In genomic region chr1:43327549-43328292, GRCh38 we compare ENCODE assay signal across 21 cellular contexts. TPM values are rescaled to one million over a fixed set of nuclear protein-coding genes. Genes with fewer than 3 reads are reported as not detected.
A peak's percentile ranks its signal among the peaks of the same experiment; 100 is the strongest.
DNase-seq lines count a peak whose midpoint lies in the region; ATAC-seq, FAIRE-seq and TF ChIP-seq lines count a peak whose summit lies in the region.
"Had no signal": no experiment of that assay in that cellular context is flagged by ENCODE, and none has a peak within 500 bp of the region (broad histone marks: within the 10 kb centered on the region; RNA-seq: fewer than 3 reads in every experiment).

No MANE protein-coding gene starts in this region.

- peaks cover 10 to 28% (median 14%) of the 10 kb centered on the region in 3 donors for H3K9me3 Mint-ChIP-seq in T-cell

- peak overlapping the region; percentile 63 to 77 for H3K27ac Mint-ChIP-seq in T-cell

- peaks cover 15 to 34% (median 20%) of the 10 kb centered on the region in 3 donors for H3K4me1 Mint-ChIP-seq in T-cell

- no peaks in the 10 kb centered on the region for H3K4me1 ChIP-seq in A549
- peaks cover 0 to 8% (median 3%) of the 10 kb centered on the region in 3 donors for H3K4me1 ChIP-seq in gastroesophageal sphincter
- H3K4me1 ChIP-seq in lower lobe of right lung: peaks cover 13% of the 10 kb centered on the region
- H3K4me1 ChIP-seq: HAP-1 had no signal

- intact Hi-C loops in lower lobe of right lung (cut with DNase I): no loop called here

- no peaks in the 10 kb centered on the region for H3K27me3 Mint-ChIP-seq in T-cell

- no peak for TF ChIP-seq CTCF in A549 (IDR thresholded peaks at IDR 0.05)
- no peak for TF ChIP-seq CTCF in gastroesophageal sphincter (IDR thresholded peaks at IDR 0.05)
- TF ChIP-seq CTCF in lower lobe of right lung (IDR thresholded peaks at IDR 0.05): no peak

- ATAC-seq in A549 (no peak), T-cell (replicated peaks in 1 of 4) (no peak), GM21423 (IDR thresholded peaks at IDR 0.05; ENCODE audit: unreplicated experiment) (no peak), gastroesophageal sphincter (no peak), lower lobe of right lung (no peak)
- ATAC-seq: Panc1 had no signal

- no peak for DNase-seq in A549 (ENCODE audit: low read depth in 1 of 2, low spot score in 1 of 2)
- peak; percentile 31 for DNase-seq in ELR (ENCODE audit: low read depth)
- DNase-seq in T-cell: no peak
- peak; percentile 84 for DNase-seq in fibroblast of gingiva (ENCODE audit: low read depth)
- DNase-seq in NCI-H2227 treated with DMSO at 0.1 percent for 48 hours (lab: John Stamatoyannopoulos, UW): no peak
- no peak for DNase-seq in lower lobe of right lung
- DNase-seq: 8988T, DMS79 treated with DMSO at 0.1 percent for 48 hours, MM.1S, NCI-H1417, NCI-H2029, NCI-H2171 treated with DMSO at 0.1 percent for 48 hours, NCI-H510A, SHP77 had no signal

- H3K9me3 ChIP-seq in A549 (peaks cover 16% of the 10 kb centered on the region; the same call in 2 of the 3 replicates), gastroesophageal sphincter (peaks cover 0 to 28% (median 0%) of the 10 kb centered on the region in 3 donors), lower lobe of right lung (no peaks in the 10 kb centered on the region)

- no peak for TF ChIP-seq EP300 in A549 (IDR thresholded peaks at IDR 0.05)
- no peak for TF ChIP-seq EP300 in gastroesophageal sphincter (IDR thresholded peaks at IDR 0.05)

- H3K36me3 Mint-ChIP-seq in T-cell: peaks cover 9% of the 10 kb centered on the region
- H3K36me3 Mint-ChIP-seq: CD14-positive monocyte had no signal

- no peaks in the 10 kb centered on the region for H3K27me3 ChIP-seq in gastroesophageal sphincter
- H3K27me3 ChIP-seq in lower lobe of right lung (ENCODE audit: low read depth): no peaks in the 10 kb centered on the region

- TF ChIP-seq POLR2A in A549 (IDR thresholded peaks at IDR 0.05; ENCODE audit: low read length): no peak
- TF ChIP-seq POLR2A in gastroesophageal sphincter (IDR thresholded peaks at IDR 0.05): no peak

- 48% methylated on average over 1 of the region's 1 CpG for WGBS in A549 (ENCODE audit: missing lambda C conversion rate)
- 71 to 89% methylated on average over 1 of the region's 1 CpG for WGBS in gastroesophageal sphincter (ENCODE audit: low coverage in 1 of 2), 2 donors

- H3K4me3 Mint-ChIP-seq in T-cell: peak overlapping the region in 1 of 3 donors; percentile 43
- H3K4me3 Mint-ChIP-seq: CD14-positive monocyte had no signal

- no peak overlapping the region for H3K4me2 ChIP-seq in A549
- H3K4me2 ChIP-seq: KMS-11 had no signal

- H3K27ac ChIP-seq in A549 (no peak overlapping the region), gastroesophageal sphincter (no peak overlapping the region), lower lobe of right lung (no peak overlapping the region)
- H3K27ac ChIP-seq: HL-60, KMS-11 had no signal

- CTCF ChIA-PET in A549 (lab: Yijun Ruan, JAX) (no interaction called here), T-cell (lab: Charles Lee) (no interaction called here)

- TF ChIP-seq RAD21 in A549 (conservative IDR thresholded peaks at IDR 0.05 in 1 of 2, IDR thresholded peaks at IDR 0.05 in 1 of 2): no peak

- H3K4me3 ChIP-seq in A549 (no peak overlapping the region), gastroesophageal sphincter (no peak overlapping the region), lower lobe of right lung (no peak overlapping the region)
- H3K4me3 ChIP-seq: HAP-1 had no signal

- H3K36me3 ChIP-seq in gastroesophageal sphincter: no peaks in the 10 kb centered on the region
- H3K36me3 ChIP-seq in lower lobe of right lung: no peaks in the 10 kb centered on the region
- H3K36me3 ChIP-seq: HAP-1 had no signal

- FAIRE-seq in A549 (lab: Jason Lieb, UNC): no peak

- POLR2A ChIA-PET in A549 (lab: Yijun Ruan, JAX): no interaction called here
- POLR2A ChIA-PET in T-cell (lab: Charles Lee): no interaction called here

TF ChIP-seq in A549, 52 proteins besides CTCF, POLR2A, EP300 and RAD21:
- TF ChIP-seq RARB (CRISPR knock-in tag; IDR thresholded peaks at IDR 0.05) (no peak), FOSL2 (IDR thresholded peaks at IDR 0.05) (no peak), FOSL2 (CRISPR knock-in tag; IDR thresholded peaks at IDR 0.05) (peak; percentile 44), CEBPB (IDR thresholded peaks at IDR 0.05) (no peak)

RNA-seq across cellular contexts. Expression of gene MPL, which starts 9.9 kb away (rescaled TPM):
- polyA plus RNA-seq in A549 (2011; rRNA removed): not detected in 2 replicates
- 0.04 TPM in 1 of 2 replicates, not detected in the other for polyA plus RNA-seq in A549 (2012; cell fraction: cytosol; rRNA removed)
- not detected in 2 replicates for polyA plus RNA-seq in A549 (2012; cell fraction: nucleus; rRNA removed)
- polyA plus RNA-seq in A549 (2017; fragmentation: RNase III; extraction: RNeasy Plus Mini Kit Qiagen cat#74134 plus additional on column Dnase treatment): not detected in 3 replicates
- not detected in 2 replicates for polyA minus RNA-seq in A549 (2011; rRNA and poly(A)+ RNA removed)
- under 1 TPM in 3 of 5 donors, not detected in 2; 0.26 to 0.63 (median 0.61) TPM for total RNA-seq in T-cell
- 1 to 10 TPM in 1 of 4 donors, under 1 TPM in 1, not detected in 2; 0.27 to 1.1 TPM for total RNA-seq in gastroesophageal sphincter
- total RNA-seq in lower lobe of right lung: 0.65 TPM
- polyA plus RNA-seq: CD14-positive monocyte had no signal

RNA-seq across cellular contexts. Expression of gene TIE1, which starts 26.9 kb away (rescaled TPM):
- polyA plus RNA-seq in A549 (2011; rRNA removed): not detected in 2 replicates
- polyA plus RNA-seq in A549 (2012; cell fraction: cytosol; rRNA removed): not detected in 2 replicates
- polyA plus RNA-seq in A549 (2012; cell fraction: nucleus; rRNA removed): 0.01 and 0.02 TPM in 2 replicates
- not detected in 3 replicates for polyA plus RNA-seq in A549 (2017; fragmentation: RNase III; extraction: RNeasy Plus Mini Kit Qiagen cat#74134 plus additional on column Dnase treatment)
- polyA minus RNA-seq in A549 (2011; rRNA and poly(A)+ RNA removed): not detected in 2 replicates
- total RNA-seq in T-cell: 1 to 10 TPM in 1 of 5 donors, under 1 TPM in 4; 0.26 to 1.9 (median 0.32) TPM
- 10 to 100 TPM; 11.4 to 49.3 (median 30.2) TPM for total RNA-seq in gastroesophageal sphincter
- 48.5 TPM for total RNA-seq in lower lobe of right lung
- polyA plus RNA-seq: CD14-positive monocyte had no signal

RNA-seq across cellular contexts. Expression of gene CDC20, which starts 31.1 kb away (rescaled TPM):
- polyA plus RNA-seq in A549 (2011; rRNA removed) (73.8 and 91.5 TPM in 2 replicates), A549 (2017; fragmentation: RNase III; extraction: RNeasy Plus Mini Kit Qiagen cat#74134 plus additional on column Dnase treatment) (106 to 141 TPM (median 116 TPM) in 3 replicates)
- polyA plus RNA-seq in A549 (2012; cell fraction: cytosol; rRNA removed): 287 and 317 TPM in 2 replicates
- polyA plus RNA-seq in A549 (2012; cell fraction: nucleus; rRNA removed): 359 and 455 TPM in 2 replicates
- 147 and 162 TPM in 2 replicates for polyA minus RNA-seq in A549 (2011; rRNA and poly(A)+ RNA removed)
- total RNA-seq in T-cell (1 to 10 TPM in 4 of 5 donors, under 1 TPM in 1; 0.88 to 2.8 (median 1.9) TPM), gastroesophageal sphincter (under 1 TPM in 3 of 4 donors, not detected in 1; 0.42 to 0.69 (median 0.54) TPM), lower lobe of right lung (2.4 TPM)

RNA-seq across cellular contexts. Expression of gene ELOVL1, which starts 40.1 kb away (rescaled TPM):
- polyA plus RNA-seq in A549 (2011; rRNA removed): 124 and 147 TPM in 2 replicates
- 138 and 175 TPM in 2 replicates for polyA plus RNA-seq in A549 (2012; cell fraction: cytosol; rRNA removed)
- 148 and 157 TPM in 2 replicates for polyA plus RNA-seq in A549 (2012; cell fraction: nucleus; rRNA removed)
- 96.6 to 105 TPM (median 104 TPM) in 3 replicates for polyA plus RNA-seq in A549 (2017; fragmentation: RNase III; extraction: RNeasy Plus Mini Kit Qiagen cat#74134 plus additional on column Dnase treatment)
- polyA minus RNA-seq in A549 (2011; rRNA and poly(A)+ RNA removed): 90.1 and 90.3 TPM in 2 replicates
- total RNA-seq in T-cell: 10 to 100 TPM; 32.3 to 49.2 (median 45.1) TPM
- total RNA-seq in gastroesophageal sphincter: 10 to 100 TPM; 26.3 to 65.0 (median 41.0) TPM
- total RNA-seq in lower lobe of right lung: 99.8 TPM

RNA-seq across cellular contexts. Expression of gene C1orf210, which starts 42.3 kb away (rescaled TPM):
- not detected in 2 replicates for polyA plus RNA-seq in A549 (2011; rRNA removed)
- polyA plus RNA-seq in A549 (2012; cell fraction: cytosol; rRNA removed): 0.03 TPM in 1 of 2 replicates, not detected in the other
- 0.07 TPM in 1 of 2 replicates, not detected in the other for polyA plus RNA-seq in A549 (2012; cell fraction: nucleus; rRNA removed)
- polyA plus RNA-seq in A549 (2017; fragmentation: RNase III; extraction: RNeasy Plus Mini Kit Qiagen cat#74134 plus additional on column Dnase treatment): not detected in 3 replicates
- polyA minus RNA-seq in A549 (2011; rRNA and poly(A)+ RNA removed): not detected in 2 replicates
- under 1 TPM in 2 of 5 donors, not detected in 3; 0.16 to 0.32 TPM for total RNA-seq in T-cell
- total RNA-seq in gastroesophageal sphincter: under 1 TPM in 1 of 4 donors, not detected in 3; 0.27 TPM
- total RNA-seq in lower lobe of right lung: 19.1 TPM
- polyA plus RNA-seq: CD14-positive monocyte had no signal

Comparison
In these comparisons a context has a peak if more than half of its experiments do, and no peak if none do; other contexts are left out.
1. DNase-seq: peak in ELR (single experiment) and fibroblast of gingiva (single experiment); none in A549 (0 of 2), T-cell (0 of 34), NCI-H2227 treated with DMSO at 0.1 percent for 48 hours (single experiment) and lower lobe of right lung (single experiment).
2. RNA of gene TIE1, which starts 26.9 kb away (total RNA-seq): 48.5 TPM in lower lobe of right lung (single experiment) and 11.4 to 49.3 TPM in gastroesophageal sphincter; 0.26 to 1.9 TPM in T-cell; every median in the first group is over 4 times any median in the second.